Comparison of ENCODE assay signal across 8 cellular contexts in genomic region chr6:143536866-143537691, GRCh38. TPM values are rescaled to one million over a fixed set of nuclear protein-coding genes. Genes with fewer than 3 reads are reported as not detected.
A peak's percentile ranks its signal among the peaks of the same experiment; 100 is the strongest.
DNase-seq lines count a peak whose midpoint lies in the region; ATAC-seq and TF ChIP-seq lines count a peak whose summit lies in the region.

No MANE protein-coding gene starts in this region.

- peaks cover 45% of the 10 kb centered on the region for H3K4me1 Mint-ChIP-seq in central memory CD8-positive, alpha-beta T cell

- H3K9me3 Mint-ChIP-seq in central memory CD8-positive, alpha-beta T cell = no peaks in the 10 kb centered on the region

- ATAC-seq in HG02571 (IDR thresholded peaks at IDR 0.05; ENCODE audit: unreplicated experiment) = peak; percentile 45
- ATAC-seq in central memory CD8-positive, alpha-beta T cell (replicated peaks; ENCODE audit: extremely low read depth, poor library complexity, severe bottlenecking) = peak; percentile 62

- no peaks in the 10 kb centered on the region for H3K27me3 ChIP-seq in kidney epithelial cell (ENCODE audit: control insufficient read depth, insufficient read depth, low read length)

- peak overlapping the region; percentile 86 for H3K4me3 Mint-ChIP-seq in central memory CD8-positive, alpha-beta T cell

- DNase-seq in NAMALWA (ENCODE audit: low spot score) (peak; percentile 55), kidney epithelial cell (ENCODE audit: low read depth) (no peak), putamen (ENCODE audit: low spot score) (no peak)
- peak; percentile 24 to 44 (median 32) for DNase-seq in activated CD4-positive, CD25-positive, alpha-beta regulatory T cell (lab: John Stamatoyannopoulos, UW)
- peak in 1 of 2 donors; percentile 25 for DNase-seq in central memory CD8-positive, alpha-beta T cell (ENCODE audit: low spot score in 2 of 2)
- peak; percentile 28 to 51 (median 40) for DNase-seq in stimulated activated CD4-positive, alpha-beta T cell treated with anti-CD3 and anti-CD28 coated beads, Interleukin-1b, Interleukin-23, amount 100 ng/mL, for 24 hours (ENCODE audit: low read depth in 4 of 4, low spot score in 1 of 4)

- peak overlapping the region; percentile 93 for H3K27ac Mint-ChIP-seq in central memory CD8-positive, alpha-beta T cell (ENCODE audit: low read depth)

- H3K4me3 ChIP-seq in GM12875 (ENCODE audit: low read depth, low read length) (peak overlapping the region; percentile 57), kidney epithelial cell (ENCODE audit: low read depth, low read length) (peak overlapping the region; percentile 48)

- peak; percentile 54 for TF ChIP-seq CTCF in GM12875 (IDR thresholded peaks at IDR 0.05; ENCODE audit: borderline replicate concordance, insufficient read depth, low read depth, low read length)
- TF ChIP-seq CTCF in kidney epithelial cell (IDR thresholded peaks at IDR 0.05; ENCODE audit: insufficient read depth, low read length, poor library complexity, severe bottlenecking) = peak; percentile 58

- peaks cover 6% of the 10 kb centered on the region for H3K36me3 Mint-ChIP-seq in central memory CD8-positive, alpha-beta T cell (ENCODE audit: insufficient read depth)

- no peaks in the 10 kb centered on the region for H3K36me3 ChIP-seq in kidney epithelial cell (ENCODE audit: control insufficient read depth, insufficient read depth, low read length)

- H3K27me3 Mint-ChIP-seq in central memory CD8-positive, alpha-beta T cell = no peaks in the 10 kb centered on the region

RNA-seq across cellular contexts. Expression of gene FUCA2, which starts 25.6 kb away (rescaled TPM):
- 64.7 and 71.0 TPM in 2 replicates for total RNA-seq in kidney epithelial cell

Comparison
In these comparisons a context has a peak if more than half of its experiments do, and no peak if none do; other contexts are left out.
1. DNase-seq: peak in NAMALWA (single experiment), activated CD4-positive, CD25-positive, alpha-beta regulatory T cell (4 of 4) and stimulated activated CD4-positive, alpha-beta T cell treated with anti-CD3 and anti-CD28 coated beads, Interleukin-1b, Interleukin-23, amount 100 ng/mL, for 24 hours (4 of 4); none in kidney epithelial cell (single experiment) and putamen (single experiment).